Comparison of ENCODE assay signal across 15 cellular contexts in genomic region chr11:120554771-120555432, GRCh38. TPM values are rescaled to one million over a fixed set of nuclear protein-coding genes. Genes with fewer than 3 reads are reported as not detected.
DNase-seq lines count a peak whose midpoint lies in the region; ATAC-seq, FAIRE-seq and TF ChIP-seq lines count a peak whose summit lies in the region.
"Had no signal": no experiment of that assay in that cellular context is flagged by ENCODE, and none has a peak within 500 bp of the region (broad histone marks: within the 10 kb centered on the region; RNA-seq: fewer than 3 reads in every experiment).

No MANE protein-coding gene starts in this region.

- H3K4me3 ChIP-seq in endothelial cell of umbilical vein (replicated peaks in 1 of 3; ENCODE audit: insufficient read depth in 1 of 3, low read depth in 1 of 3, low read length in 3 of 3) (no peak overlapping the region), neuronal stem cell (ENCODE audit: low read length in 2 of 2) (no peak overlapping the region)
- H3K4me3 ChIP-seq: heart right ventricle, sigmoid colon had no signal

- H4K91ac ChIP-seq in neuronal stem cell (ENCODE audit: low read depth, low read length, poor library complexity), result no peak overlapping the region

- CTCF ChIA-PET in endothelial cell of umbilical vein (lab: Charles Lee), result interaction anchor here (0.7 to 1.5 kb wide), 4 partner anchors 8 to 130 kb away, joined by 3 to 7 read pairs (median 3); partner anchors contain the start of gene GRIK4

- no peak overlapping the region for H2BK12ac ChIP-seq in neuronal stem cell (ENCODE audit: low read length)

- no peak overlapping the region for H2AK5ac ChIP-seq in neuronal stem cell (ENCODE audit: low read depth, low read length)

- no peak overlapping the region for H2BK120ac ChIP-seq in neuronal stem cell (ENCODE audit: low read depth, low read length)

- intact Hi-C loops in endothelial cell of umbilical vein (cut with micrococcal nuclease), result no loop called here

- no CpG with 5 or more reads among the region's 14 CpGs for WGBS in neuronal stem cell (ENCODE audit: extremely low coverage in 2 of 2, insufficient read length in 2 of 2, insufficient replicate concordance in 1 of 2), 2 donors

- TF ChIP-seq POLR2A in GM12892 (IDR thresholded peaks at IDR 0.05; ENCODE audit: low read depth, low read length) (no peak), endothelial cell of umbilical vein (IDR thresholded peaks at IDR 0.05; ENCODE audit: low read depth, low read length) (no peak)

- no peak overlapping the region for H2BK15ac ChIP-seq in neuronal stem cell (ENCODE audit: low read length)

- H3K79me1 ChIP-seq in neuronal stem cell (ENCODE audit: low read depth, low read length), result no peaks in the 10 kb centered on the region

- H3K4me1 ChIP-seq in endothelial cell of umbilical vein (ENCODE audit: control insufficient read depth, extremely low read depth, insufficient read depth, low read length) (no peaks in the 10 kb centered on the region), neuronal stem cell (ENCODE audit: control insufficient read depth in 2 of 2, insufficient read depth in 1 of 2, low read depth in 1 of 2, low read length in 2 of 2) (peaks cover 15 to 29% of the 10 kb centered on the region in 2 donors)
- H3K4me1 ChIP-seq: sigmoid colon had no signal

- dilution Hi-C loops in endothelial cell of umbilical vein (cut with MboI; ENCODE audit: extremely low pct_ligation_motif_present, low sequenced_read_pairs), result no loop called here

- no peak overlapping the region for H4K8ac ChIP-seq in neuronal stem cell (ENCODE audit: low read depth, low read length)

- no peak overlapping the region for H3K27ac ChIP-seq in endothelial cell of umbilical vein (ENCODE audit: insufficient read depth, low read depth, low read length)
- H3K27ac ChIP-seq in neuronal stem cell (replicated peaks; ENCODE audit: low read length), result no peak overlapping the region
- H3K27ac ChIP-seq: heart right ventricle, sigmoid colon had no signal

- H3K9ac ChIP-seq in endothelial cell of umbilical vein (replicated peaks; ENCODE audit: extremely low read depth, insufficient read depth, low read length) (no peak overlapping the region), neuronal stem cell (ENCODE audit: low read depth, low read length, poor library complexity) (no peak overlapping the region)

- no peaks in the 10 kb centered on the region for H3K9me3 ChIP-seq in endothelial cell of umbilical vein (replicated peaks; ENCODE audit: control insufficient read depth, insufficient read depth, low read length)
- no peaks in the 10 kb centered on the region for H3K9me3 ChIP-seq in neuronal stem cell (replicated peaks in 1 of 2; ENCODE audit: control insufficient read depth in 2 of 2, insufficient read depth in 1 of 2, low read depth in 1 of 2, low read length in 2 of 2)
- H3K9me3 ChIP-seq: heart right ventricle, sigmoid colon had no signal

- DNase-seq in GM12892 (ENCODE audit: insufficient read length) (no peak), MV-4-11 (lab: John Stamatoyannopoulos, UW) (peak; percentile 24), endothelial cell of umbilical vein (ENCODE audit: low read depth, low spot score) (peak; percentile 31), neuronal stem cell (ENCODE audit: low spot score) (no peak), SK-N-DZ (ENCODE audit: low spot score) (no peak), mucosa of gallbladder (ENCODE audit: low spot score) (no peak), mesenteric fat pad (ENCODE audit: low spot score) (no peak)
- DNase-seq: activated naive CD8-positive, alpha-beta T cell treated with anti-CD3 and anti-CD28 coated beads for 36 hours; CD4-positive, alpha-beta T cell; effector CD8-positive, alpha-beta T cell; heart right ventricle; NCI-H1105 treated with DMSO at 0.1 percent for 48 hours; sigmoid colon had no signal

- no peak for ATAC-seq in HG03159 (IDR thresholded peaks at IDR 0.05; ENCODE audit: unreplicated experiment)

- BruUV-seq in endothelial cell of umbilical vein (replicated peaks; lab: Mats Ljungman, UMichigan), result no TSS peak

- H3K27me3 ChIP-seq in endothelial cell of umbilical vein (ENCODE audit: control insufficient read depth in 2 of 2, insufficient read depth in 2 of 2, low read length in 2 of 2), result no peaks in the 10 kb centered on the region
- H3K27me3 ChIP-seq in neuronal stem cell (ENCODE audit: control insufficient read depth in 3 of 3, insufficient read depth in 3 of 3, low read depth in 1 of 3, low read length in 3 of 3), result peaks cover 0 to 3% (median 0%) of the 10 kb centered on the region in 3 experiments
- H3K27me3 ChIP-seq: sigmoid colon had no signal

- no peak overlapping the region for H3K4ac ChIP-seq in neuronal stem cell (ENCODE audit: low read length)

- peak; percentile 71 for FAIRE-seq in GM12892 (lab: Jason Lieb, UNC)
- peak; percentile 42 for FAIRE-seq in endothelial cell of umbilical vein (lab: Jason Lieb, UNC)

- POLR2A ChIA-PET in endothelial cell of umbilical vein (lab: Charles Lee), result no interaction called here

- TF ChIP-seq CTCF in endothelial cell of umbilical vein (IDR thresholded peaks at IDR 0.05; ENCODE audit: extremely low read depth in 1 of 2, insufficient read depth in 1 of 2, low read depth in 1 of 2, low read length in 2 of 2), result no peak

- H4K20me1 ChIP-seq in endothelial cell of umbilical vein (replicated peaks; ENCODE audit: control insufficient read depth, extremely low read depth, insufficient read depth, low read length), result no peaks in the 10 kb centered on the region

- H2AFZ ChIP-seq in endothelial cell of umbilical vein (ENCODE audit: low read depth, low read length) (no peak overlapping the region), neuronal stem cell (ENCODE audit: low read length) (peak overlapping the region; percentile 69)

- no peaks in the 10 kb centered on the region for H3K9me1 ChIP-seq in endothelial cell of umbilical vein (replicated peaks; ENCODE audit: control insufficient read depth, extremely low read depth, insufficient read depth, low read length)

- peak overlapping the region; percentile 31 for H3K18ac ChIP-seq in neuronal stem cell (ENCODE audit: low read length)

- no peaks in the 10 kb centered on the region for H3K79me2 ChIP-seq in endothelial cell of umbilical vein (ENCODE audit: control insufficient read depth, insufficient read depth, low read length)

- H3K23ac ChIP-seq in neuronal stem cell (ENCODE audit: low read depth, low read length, poor library complexity), result no peak overlapping the region

- H3K36me3 ChIP-seq in endothelial cell of umbilical vein (ENCODE audit: control insufficient read depth in 2 of 2, extremely low read depth in 1 of 2, insufficient read depth in 2 of 2, low read length in 2 of 2), result no peaks in the 10 kb centered on the region
- no peaks in the 10 kb centered on the region for H3K36me3 ChIP-seq in neuronal stem cell (replicated peaks in 1 of 2; ENCODE audit: control insufficient read depth in 2 of 2, insufficient read depth in 2 of 2, low read length in 2 of 2)
- H3K36me3 ChIP-seq: heart right ventricle, sigmoid colon had no signal

- no peak overlapping the region for H3K14ac ChIP-seq in neuronal stem cell (ENCODE audit: low read length)

- H3K4me2 ChIP-seq in endothelial cell of umbilical vein (ENCODE audit: insufficient read depth, low read length) (no peak overlapping the region), neuronal stem cell (ENCODE audit: insufficient read depth, low read length, poor library complexity, severe bottlenecking) (no peak overlapping the region)

- H2BK5ac ChIP-seq in neuronal stem cell (ENCODE audit: low read length), result no peak overlapping the region

TF ChIP-seq in endothelial cell of umbilical vein, 7 proteins besides CTCF, POLR2A, EP300 and RAD21:
- TF ChIP-seq MYC (IDR thresholded peaks at IDR 0.05; ENCODE audit: low read depth, low read length), result no peak
- no peak for TF ChIP-seq JUN (IDR thresholded peaks at IDR 0.05; ENCODE audit: borderline replicate concordance, insufficient read depth, insufficient read length, low read depth)
- TF ChIP-seq POLR2AphosphoS5 (IDR thresholded peaks at IDR 0.05; ENCODE audit: insufficient read depth, low read depth, low read length), result no peak
TF ChIP-seq in endothelial cell of umbilical vein: peak in this region for 0.

RNA-seq across cellular contexts. Expression of gene GRIK4, which starts 43.4 kb away (rescaled TPM):
- 0.45 TPM for polyA plus RNA-seq in GM12892 (2012; ENCODE audit: missing spikeins)
- total RNA-seq in endothelial cell of umbilical vein, result 0.74 and 1.6 TPM in 2 replicates
- polyA plus RNA-seq in endothelial cell of umbilical vein, result 0.81 and 1.1 TPM in 2 replicates
- polyA plus RNA-seq in endothelial cell of umbilical vein (2011; cell fraction: cytosol; rRNA removed), result 0.61 and 0.71 TPM in 2 replicates
- polyA plus RNA-seq in endothelial cell of umbilical vein (2011; cell fraction: nucleus; rRNA removed), result 1.0 and 1.3 TPM in 2 replicates
- 0.25 and 0.54 TPM in 2 replicates for polyA plus RNA-seq in endothelial cell of umbilical vein (2012)
- 1.3 and 1.6 TPM in 2 replicates for polyA minus RNA-seq in endothelial cell of umbilical vein
- not detected for polyA minus RNA-seq in endothelial cell of umbilical vein (2011; cell fraction: cytosol; rRNA and poly(A)+ RNA removed)
- polyA minus RNA-seq in endothelial cell of umbilical vein (2011; cell fraction: nucleus; rRNA and poly(A)+ RNA removed), result 1.2 and 1.4 TPM in 2 replicates
- 0.66 TPM for polyA plus RNA-seq in neuronal stem cell (2013, experiment 1 of 2)
- 0.66 TPM for polyA plus RNA-seq in neuronal stem cell (2013, experiment 2 of 2)
- polyA plus RNA-seq in SK-N-DZ (2014; cell fraction: cytosol; rRNA removed), result not detected in 2 replicates
- polyA plus RNA-seq in SK-N-DZ (2014; cell fraction: nucleus; rRNA removed), result not detected in 2 replicates
- 2.9 TPM for total RNA-seq in mucosa of gallbladder
- total RNA-seq in mesenteric fat pad, result 0.10 TPM
- total RNA-seq: CD4-positive, alpha-beta T cell; T-helper 1 cell treated with Interleukin-12 subunit alpha and Interleukin-12 subunit beta and Interleukin-4 antibody, amounts not matched to agents 30 ng/mL and 1 ng/mL, for 36 hours had no signal

Comparison
In these comparisons a context has a peak if more than half of its experiments do, and no peak if none do; other contexts are left out.
1. DNase-seq: peak in MV-4-11 (single experiment) and endothelial cell of umbilical vein (single experiment); none in GM12892 (single experiment), neuronal stem cell (single experiment), SK-N-DZ (single experiment), mucosa of gallbladder (single experiment) and mesenteric fat pad (single experiment).